8 cellular contexts compared by ENCODE assay signal in genomic region chr6:26044140-26045045, GRCh38. TPM values are rescaled to one million over a fixed set of nuclear protein-coding genes. Genes with fewer than 3 reads are reported as not detected.
DNase-seq lines count a peak whose midpoint lies in the region; ATAC-seq and TF ChIP-seq lines count a peak whose summit lies in the region.

No MANE protein-coding gene starts in this region.

- peak; percentile 37 to 72 (median 54) for DNase-seq in CD8-positive, alpha-beta memory T cell
- DNase-seq in NB4 (ENCODE audit: low read depth) (peak; percentile 66), D341Med (ENCODE audit: low spot score) (no peak), RKO (ENCODE audit: low spot score) (no peak)
- peak; percentile 70 for DNase-seq in stimulated activated CD4-positive, alpha-beta T cell treated with anti-CD3 and anti-CD28 coated beads, Interleukin-1b, Interleukin-23, amount 100 ng/mL, for 48 hours

- H3K4me1 Mint-ChIP-seq in CD8-positive, alpha-beta memory T cell: peaks cover 20 to 32% (median 30%) of the 10 kb centered on the region in 3 donors
- peaks cover 27% of the 10 kb centered on the region for H3K4me1 Mint-ChIP-seq in activated naive CD8-positive, alpha-beta T cell (ENCODE audit: low read depth)

- H3K27me3 Mint-ChIP-seq in CD8-positive, alpha-beta memory T cell: no peaks in the 10 kb centered on the region
- no peaks in the 10 kb centered on the region for H3K27me3 Mint-ChIP-seq in activated naive CD8-positive, alpha-beta T cell

- no peaks in the 10 kb centered on the region for H3K27me3 ChIP-seq in CD8-positive, alpha-beta memory T cell (ENCODE audit: insufficient read depth, low read length, poor library complexity, severe bottlenecking)
- no peaks in the 10 kb centered on the region for H3K27me3 ChIP-seq in iPS-15b (ENCODE audit: control insufficient read depth, insufficient read depth, low read length)

- CTCF ChIA-PET in CD8-positive, alpha-beta memory T cell (lab: Charles Lee): interaction anchor here (0.9 to 6.1 kb wide), 16 partner anchors 12 to 1849 kb away, joined by 3 to 173 read pairs (median 6); partner anchors contain the start of gene HFE

- peaks cover 0 to 11% (median 0%) of the 10 kb centered on the region in 3 donors for H3K36me3 Mint-ChIP-seq in CD8-positive, alpha-beta memory T cell
- H3K36me3 Mint-ChIP-seq in activated naive CD8-positive, alpha-beta T cell: no peaks in the 10 kb centered on the region

- peak; percentile 21 for ATAC-seq in GM21576 (IDR thresholded peaks at IDR 0.05; ENCODE audit: unreplicated experiment)

- H3K27ac ChIP-seq in CD8-positive, alpha-beta memory T cell (ENCODE audit: low read depth, low read length): peak overlapping the region; percentile 71

- POLR2A ChIA-PET in CD8-positive, alpha-beta memory T cell (lab: Charles Lee): interaction anchor here (0.5 to 5.0 kb wide), 34 partner anchors 8 to 1846 kb away, joined by 3 to 326 read pairs (median 5); partner anchors contain the start of gene HFE

- no peaks in the 10 kb centered on the region for H3K9me3 Mint-ChIP-seq in CD8-positive, alpha-beta memory T cell
- no peaks in the 10 kb centered on the region for H3K9me3 Mint-ChIP-seq in activated naive CD8-positive, alpha-beta T cell (ENCODE audit: low read depth)

- H3K9me3 ChIP-seq in CD8-positive, alpha-beta memory T cell (ENCODE audit: low read length): no peaks in the 10 kb centered on the region
- no peaks in the 10 kb centered on the region for H3K9me3 ChIP-seq in iPS-15b (ENCODE audit: control insufficient read depth, insufficient read depth, low read length)

- TF ChIP-seq CTCF in NB4 (IDR thresholded peaks at IDR 0.05; ENCODE audit: low read depth, low read length): no peak

- H3K4me1 ChIP-seq in CD8-positive, alpha-beta memory T cell (ENCODE audit: insufficient read depth, low read length): peaks cover 10% of the 10 kb centered on the region
- H3K4me1 ChIP-seq in iPS-15b (ENCODE audit: control insufficient read depth, insufficient read depth, low read length): no peaks in the 10 kb centered on the region

- peak; percentile 6 for TF ChIP-seq POLR2A in NB4 (IDR thresholded peaks at IDR 0.05; ENCODE audit: extremely low read depth, insufficient read length)

- peak overlapping the region; percentile 77 for H3K4me3 ChIP-seq in CD8-positive, alpha-beta memory T cell (ENCODE audit: low read length)
- H3K4me3 ChIP-seq in NB4 (ENCODE audit: low read depth, low read length) (peak overlapping the region; percentile 61), iPS-15b (ENCODE audit: low read depth, low read length) (peak overlapping the region; percentile 61)

- peak overlapping the region; percentile 94 to 99 (median 98) for H3K27ac Mint-ChIP-seq in CD8-positive, alpha-beta memory T cell
- H3K27ac Mint-ChIP-seq in activated naive CD8-positive, alpha-beta T cell: peak overlapping the region; percentile 97

- peak overlapping the region; percentile 87 to 94 (median 92) for H3K4me3 Mint-ChIP-seq in CD8-positive, alpha-beta memory T cell
- peak overlapping the region; percentile 95 for H3K4me3 Mint-ChIP-seq in activated naive CD8-positive, alpha-beta T cell

- no peaks in the 10 kb centered on the region for H3K36me3 ChIP-seq in CD8-positive, alpha-beta memory T cell (ENCODE audit: insufficient read depth, low read length)
- H3K36me3 ChIP-seq in iPS-15b (ENCODE audit: control insufficient read depth, insufficient read depth, low read length): no peaks in the 10 kb centered on the region

- H3K9ac ChIP-seq in iPS-15b (ENCODE audit: low read depth, low read length): peak overlapping the region; percentile 91

RNA-seq across cellular contexts. Expression of gene HFE, which starts 42.8 kb away (rescaled TPM):
- total RNA-seq in CD8-positive, alpha-beta memory T cell: 1 to 10 TPM in 1 of 2 experiments, under 1 TPM in 1; 0.37 to 1.1 TPM
- polyA plus RNA-seq in CD8-positive, alpha-beta memory T cell: 4.8 TPM

Comparison
In these comparisons a context has a peak if more than half of its experiments do, and no peak if none do; other contexts are left out.
1. DNase-seq: peak in CD8-positive, alpha-beta memory T cell (5 of 5), NB4 (single experiment) and stimulated activated CD4-positive, alpha-beta T cell treated with anti-CD3 and anti-CD28 coated beads, Interleukin-1b, Interleukin-23, amount 100 ng/mL, for 48 hours (single experiment); none in D341Med (single experiment) and RKO (single experiment).
2. Peak in every context shown above with its lines, with median percentiles within 50 percentile points of each other: H3K4me3 ChIP-seq.